ENCODE assay signal across 26 cellular contexts in the genomic region with DNA sequence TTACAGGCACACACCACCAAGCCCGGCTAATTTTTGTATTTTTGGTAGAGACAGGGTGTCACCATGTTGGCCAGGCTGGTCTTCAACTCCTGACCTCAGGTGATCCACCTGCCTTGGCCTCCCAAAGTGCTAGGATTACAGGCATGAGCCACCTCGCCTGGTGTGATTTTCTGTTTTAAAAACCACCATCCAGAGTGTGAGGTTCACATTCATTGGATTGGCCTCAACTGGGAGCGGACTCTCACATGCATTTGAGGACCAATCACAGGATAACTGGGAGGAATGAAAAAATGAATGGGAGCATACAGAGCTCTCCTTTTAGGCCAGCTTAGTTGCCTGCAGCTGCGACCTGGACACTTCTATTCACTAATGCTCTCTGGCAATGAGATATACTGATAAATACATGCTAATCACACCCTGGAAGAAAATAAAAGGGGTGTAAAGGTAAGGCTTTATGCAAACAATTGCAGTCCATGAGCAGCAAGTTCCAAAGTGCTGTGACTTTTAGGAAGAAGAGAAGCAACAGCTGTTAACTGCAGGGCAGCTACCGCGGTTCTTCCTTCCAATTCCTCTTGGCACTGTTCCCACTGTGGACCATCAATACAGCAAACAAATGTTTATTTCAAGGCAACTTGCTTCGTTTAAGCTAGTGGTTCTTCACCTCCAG. TPM values are rescaled to one million over a fixed set of nuclear protein-coding genes. Genes with fewer than 3 reads are reported as not detected.
DNase-seq lines count a peak whose midpoint lies in the region; ATAC-seq, FAIRE-seq and TF ChIP-seq lines count a peak whose summit lies in the region.
"Had no signal": no experiment of that assay in that cellular context is flagged by ENCODE, and none has a peak within 500 bp of the region (broad histone marks: within the 10 kb centered on the region; RNA-seq: fewer than 3 reads in every experiment).

No MANE protein-coding gene starts in this region.

- H3K4ac ChIP-seq in mesenchymal stem cell (ENCODE audit: low read depth in 1 of 2, low read length in 2 of 2), result no peak overlapping the region

- H3K4me2 ChIP-seq in mesenchymal stem cell (ENCODE audit: low read length, poor library complexity, severe bottlenecking), result no peak overlapping the region
- H3K4me2 ChIP-seq: smooth muscle cell had no signal

- H3K4me3 ChIP-seq in body of pancreas (no peak overlapping the region), mesenchymal stem cell (ENCODE audit: insufficient read depth in 1 of 2, low read depth in 1 of 2, low read length in 2 of 2) (no peak overlapping the region), small intestine (ENCODE audit: low read depth in 1 of 2, low read length in 2 of 2) (no peak overlapping the region)
- H3K4me3 ChIP-seq: esophagus muscularis mucosa, prostate gland, SK-N-MC, smooth muscle cell, thoracic aorta had no signal

- H4K8ac ChIP-seq in mesenchymal stem cell (ENCODE audit: low read length), result no peak overlapping the region

- peak; percentile 9 for DNase-seq in NCI-H1092 treated with DMSO at 0.1 percent for 48 hours (lab: John Stamatoyannopoulos, UW)
- no peak for DNase-seq in NCI-H1092 (lab: John Stamatoyannopoulos, UW)
- no peak for DNase-seq in body of pancreas
- DNase-seq in mesenchymal stem cell, result no peak
- DNase-seq in small intestine, result peak; percentile 82
- no peak for DNase-seq in NCI-H2029 treated with DMSO at 0.1 percent for 48 hours (lab: John Stamatoyannopoulos, UW)
- no peak for DNase-seq in inferior parietal cortex (ENCODE audit: extremely low spot score)
- DNase-seq in activated T-cell treated with anti-CD3 and anti-CD28 coated beads for 4 hours, result no peak
- DNase-seq: activated CD4-positive, alpha-beta T cell treated with anti-CD3 and anti-CD28 coated beads for 48 hours; brain microvascular endothelial cell; effector memory CD4-positive, alpha-beta T cell; Karpas-422; NCI-H2081 treated with DMSO at 0.1 percent for 48 hours; NCI-H524 treated with DMSO at 0.1 percent for 48 hours; RPMI8226; stimulated activated naive B cell treated with anti-CD40 and anti-IgM and Interleukin-4, amounts not matched to agents 10 μg/mL and 1 μg/mL and 100 μg/mL, for 72 hours; T-helper 2 cell had no signal

- H3K23ac ChIP-seq in mesenchymal stem cell (ENCODE audit: low read length in 2 of 2), result no peak overlapping the region

- WGBS in body of pancreas, 2 donors, result 57 to 58% methylated on average over 7 of the region's 7 CpGs
- 78% methylated on average over 6 of the region's 7 CpGs for WGBS in mesenchymal stem cell
- 24 to 48% (median 26%) methylated on average over 7 of the region's 7 CpGs for WGBS in small intestine, 3 donors

- H3K18ac ChIP-seq in mesenchymal stem cell (ENCODE audit: low read depth in 1 of 2, low read length in 2 of 2), result no peak overlapping the region

- H2BK15ac ChIP-seq in mesenchymal stem cell (ENCODE audit: low read depth, poor library complexity, severe bottlenecking), result no peak overlapping the region

- no peak overlapping the region for H2BK5ac ChIP-seq in mesenchymal stem cell (ENCODE audit: low read depth, low read length, poor library complexity, severe bottlenecking)

- no peak overlapping the region for H3K14ac ChIP-seq in mesenchymal stem cell (ENCODE audit: low read length in 2 of 2)

- H4K91ac ChIP-seq in mesenchymal stem cell (ENCODE audit: low read length), result no peak overlapping the region

- H2AK5ac ChIP-seq in mesenchymal stem cell (ENCODE audit: low read length, severe bottlenecking), result no peak overlapping the region

- no peak overlapping the region for H2AFZ ChIP-seq in mesenchymal stem cell (ENCODE audit: low read depth, low read length)

- FAIRE-seq in small intestine (lab: Jason Lieb, UNC), result no peak
- FAIRE-seq: frontal cortex, GM12892, GM19239, HTR-8/SVneo had no signal

- ATAC-seq in body of pancreas, result no peak
- ATAC-seq: stimulated activated naive B cell treated with anti-CD40 and anti-IgM and Interleukin-4, amounts not matched to agents 10 μg/mL and 1 μg/mL and 100 μg/mL, for 72 hours had no signal

- no peak for TF ChIP-seq CTCF in body of pancreas (IDR thresholded peaks at IDR 0.05)

- H3K9me3 ChIP-seq in body of pancreas (no peaks in the 10 kb centered on the region), mesenchymal stem cell (ENCODE audit: control insufficient read depth, low read length) (no peaks in the 10 kb centered on the region), small intestine (ENCODE audit: control insufficient read depth, low read depth) (no peaks in the 10 kb centered on the region)
- H3K9me3 ChIP-seq: esophagus muscularis mucosa, prostate gland, thoracic aorta had no signal

- intact Hi-C loops in body of pancreas (cut with DNase I), result no loop called here

- H2BK120ac ChIP-seq in mesenchymal stem cell (ENCODE audit: low read depth, low read length), result no peak overlapping the region

- H3K27me3 ChIP-seq in body of pancreas, result no peaks in the 10 kb centered on the region
- H3K27me3 ChIP-seq in mesenchymal stem cell (ENCODE audit: control insufficient read depth in 1 of 2, insufficient read depth in 1 of 2, low read length in 2 of 2), result no peaks in the 10 kb centered on the region
- H3K27me3 ChIP-seq in small intestine (ENCODE audit: control insufficient read depth in 2 of 2, insufficient read depth in 2 of 2, low read length in 2 of 2), result no peaks in the 10 kb centered on the region
- H3K27me3 ChIP-seq: brain microvascular endothelial cell, esophagus muscularis mucosa had no signal

- H3K79me1 ChIP-seq in mesenchymal stem cell (replicated peaks; ENCODE audit: low read length, poor library complexity, severe bottlenecking), result no peaks in the 10 kb centered on the region

- H3K27ac ChIP-seq in body of pancreas, result peak overlapping the region; percentile 54 to 80 (median 70)
- H3K27ac ChIP-seq in mesenchymal stem cell (ENCODE audit: low read length, poor library complexity, severe bottlenecking), result peak overlapping the region; percentile 10
- peak overlapping the region; percentile 70 to 72 for H3K27ac ChIP-seq in small intestine (ENCODE audit: low read depth in 1 of 2, low read length in 1 of 2)
- H3K27ac ChIP-seq: brain microvascular endothelial cell, esophagus muscularis mucosa, prostate gland, SK-N-MC, thoracic aorta had no signal

- H3K4me1 ChIP-seq in body of pancreas (peaks cover 23% of the 10 kb centered on the region), mesenchymal stem cell (ENCODE audit: control insufficient read depth, insufficient read depth, low read depth, low read length) (peaks cover 3% of the 10 kb centered on the region), small intestine (ENCODE audit: control insufficient read depth in 2 of 2, insufficient read depth in 1 of 2, low read depth in 1 of 2, low read length in 1 of 2) (peaks cover 0 to 4% of the 10 kb centered on the region in 2 donors)
- H3K4me1 ChIP-seq: prostate gland had no signal

- TF ChIP-seq POLR2A in body of pancreas (IDR thresholded peaks at IDR 0.05), result no peak

- H3K36me3 ChIP-seq in body of pancreas (replicated peaks in 1 of 2; ENCODE audit: insufficient read depth in 1 of 2, low read depth in 2 of 2) (no peaks in the 10 kb centered on the region), mesenchymal stem cell (ENCODE audit: control insufficient read depth in 1 of 2, insufficient read depth in 2 of 2, low read depth in 1 of 2, low read length in 2 of 2) (no peaks in the 10 kb centered on the region), small intestine (ENCODE audit: control insufficient read depth in 2 of 2, insufficient read depth in 2 of 2, low read length in 2 of 2) (no peaks in the 10 kb centered on the region)
- H3K36me3 ChIP-seq: brain microvascular endothelial cell, esophagus muscularis mucosa, prostate gland, thoracic aorta had no signal

- H3K9ac ChIP-seq in mesenchymal stem cell (ENCODE audit: low read length), result no peak overlapping the region

- H2BK12ac ChIP-seq in mesenchymal stem cell (ENCODE audit: low read length in 2 of 2), result no peak overlapping the region

RNA-seq across cellular contexts. Expression of gene FZD5, which starts 49.4 kb away (rescaled TPM):
- total RNA-seq in body of pancreas, result 10 to 100 TPM; 26.7 to 27.5 TPM
- polyA plus RNA-seq in mesenchymal stem cell (2013, experiment 1 of 2), result 0.94 TPM
- polyA plus RNA-seq in mesenchymal stem cell (2013, experiment 2 of 2), result 0.99 TPM
- polyA plus RNA-seq in small intestine, result 10 to 100 TPM in 2 of 3 donors, 1 to 10 TPM in 1; 8.7 to 18.5 (median 10.3) TPM

Comparison
In these comparisons a context has a peak if more than half of its experiments do, and no peak if none do; other contexts are left out.
1. DNase-seq: peak in NCI-H1092 treated with DMSO at 0.1 percent for 48 hours (single experiment) and small intestine (single experiment); none in NCI-H1092 (single experiment), body of pancreas (0 of 4), mesenchymal stem cell (single experiment), NCI-H2029 treated with DMSO at 0.1 percent for 48 hours (single experiment), inferior parietal cortex (single experiment) and activated T-cell treated with anti-CD3 and anti-CD28 coated beads for 4 hours (single experiment).
2. H3K27ac ChIP-seq: peak in every context shown above with its lines; median percentile 71 in small intestine; 70 in body of pancreas; 10 in mesenchymal stem cell.